In genomic region chr2:231041061-231041689, GRCh38 we compare ENCODE assay signal across 1 cellular context.
A peak's percentile ranks its signal among the peaks of the same experiment; 100 is the strongest.
TF ChIP-seq lines count a peak whose summit lies in the region.

No MANE protein-coding gene starts in this region.

TF ChIP-seq in HepG2, 621 proteins besides CTCF, POLR2A, EP300 and RAD21 (continued from another document and continues in another):
- TF ChIP-seq ESRRA (CRISPR knock-in tag; IDR thresholded peaks at IDR 0.05; ENCODE audit: low read depth) (no peak), KLF11 (CRISPR knock-in tag; IDR thresholded peaks at IDR 0.05) (no peak), NCOA1 (CRISPR knock-in tag; IDR thresholded peaks at IDR 0.05) (no peak), UBTF (CRISPR knock-in tag; IDR thresholded peaks at IDR 0.05) (no peak), ZSCAN29 (CRISPR knock-in tag; conservative IDR thresholded peaks at IDR 0.05) (no peak), ZNF20 (CRISPR knock-in tag; IDR thresholded peaks at IDR 0.05) (no peak), THAP7 (CRISPR knock-in tag; IDR thresholded peaks at IDR 0.05) (0 out of 2 replicates have a peak, but pooled peaks have one; percentile 30), NFE2L1 (CRISPR knock-in tag; IDR thresholded peaks at IDR 0.05; ENCODE audit: borderline replicate concordance) (no peak), ZNF646 (CRISPR knock-in tag; IDR thresholded peaks at IDR 0.05) (no peak), ZBTB40 (IDR thresholded peaks at IDR 0.05) (no peak), ZBTB40 (CRISPR knock-in tag; IDR thresholded peaks at IDR 0.05) (no peak), ZNF432 (CRISPR knock-in tag; IDR thresholded peaks at IDR 0.05; ENCODE audit: borderline replicate concordance) (no peak), ZNF652 (CRISPR knock-in tag; IDR thresholded peaks at IDR 0.05; ENCODE audit: borderline replicate concordance, low read depth) (no peak), ZNF768 (CRISPR knock-in tag; IDR thresholded peaks at IDR 0.05) (no peak; the same call in 1 of the 2 replicates), LBX2 (CRISPR knock-in tag; IDR thresholded peaks at IDR 0.05; ENCODE audit: borderline replicate concordance) (0 out of 2 replicates have a peak, but pooled peaks have one; percentile 34), POLR2G (IDR thresholded peaks at IDR 0.05; ENCODE audit: low read depth, low read length) (peak; percentile 57), ZNF484 (CRISPR knock-in tag; IDR thresholded peaks at IDR 0.05; ENCODE audit: borderline replicate concordance, low read depth) (no peak), SCMH1 (CRISPR knock-in tag; IDR thresholded peaks at IDR 0.05; ENCODE audit: borderline replicate concordance) (no peak), FOSL2 (CRISPR knock-in tag; IDR thresholded peaks at IDR 0.05) (no peak), HIC2 (CRISPR knock-in tag; IDR thresholded peaks at IDR 0.05; ENCODE audit: low read depth) (peak; percentile 63; the same call in 1 of the 2 replicates), FOXP4 (CRISPR knock-in tag; IDR thresholded peaks at IDR 0.05) (no peak), MXD3 (CRISPR knock-in tag; IDR thresholded peaks at IDR 0.05) (no peak)
